23 cellular contexts compared by ENCODE assay signal in genomic region chr4:108432418-108432817, GRCh38.
DNase-seq lines count a peak whose midpoint lies in the region; ATAC-seq and TF ChIP-seq lines count a peak whose summit lies in the region.
"Had no signal": no experiment of that assay in that cellular context is flagged by ENCODE, and none has a peak within 500 bp of the region (broad histone marks: within the 10 kb centered on the region; RNA-seq: fewer than 3 reads in every experiment).

No MANE protein-coding gene starts in this region.

- no peaks in the 10 kb centered on the region for H3K27me3 Mint-ChIP-seq in T-helper 2 cell treated with Interferon-gamma antibody and Interleukin-4, amounts not matched to agents 5 μg/mL and 100 μg/mL, for 36 hours (ENCODE audit: low read depth)
- H3K27me3 Mint-ChIP-seq in MCF 10A (ENCODE audit: insufficient read depth, unreplicated experiment): no peaks in the 10 kb centered on the region
- H3K27me3 Mint-ChIP-seq: stimulated activated naive CD8-positive, alpha-beta T cell treated with anti-CD3 and anti-CD28 coated beads, Interleukin-15, Interleukin-2, amounts not matched to agents 100 ng/mL and 50 ng/mL, for 24 hours had no signal

- BruUV-seq in MCF 10A (replicated peaks; lab: Mats Ljungman, UMichigan): no TSS peak

- peaks cover 3% of the 10 kb centered on the region for H3K9me3 Mint-ChIP-seq in T-helper 2 cell treated with Interferon-gamma antibody and Interleukin-4, amounts not matched to agents 5 μg/mL and 100 μg/mL, for 36 hours
- no peaks in the 10 kb centered on the region for H3K9me3 Mint-ChIP-seq in MCF 10A (ENCODE audit: unreplicated experiment)
- H3K9me3 Mint-ChIP-seq: stimulated activated naive CD8-positive, alpha-beta T cell treated with anti-CD3 and anti-CD28 coated beads, Interleukin-15, Interleukin-2, amounts not matched to agents 100 ng/mL and 50 ng/mL, for 24 hours had no signal

- ATAC-seq in HG02798 (IDR thresholded peaks at IDR 0.05; ENCODE audit: poor library complexity, unreplicated experiment): no peak
- ATAC-seq: body of pancreas had no signal

- H3K27ac Mint-ChIP-seq in T-helper 2 cell treated with Interferon-gamma antibody and Interleukin-4, amounts not matched to agents 5 μg/mL and 100 μg/mL, for 36 hours: peak overlapping the region; percentile 23
- H3K27ac Mint-ChIP-seq in MCF 10A (ENCODE audit: low read depth, unreplicated experiment): no peak overlapping the region
- H3K27ac Mint-ChIP-seq: stimulated activated naive CD8-positive, alpha-beta T cell treated with anti-CD3 and anti-CD28 coated beads, Interleukin-15, Interleukin-2, amounts not matched to agents 100 ng/mL and 50 ng/mL, for 24 hours had no signal

- POLR2A ChIA-PET in MCF 10A (lab: Yijun Ruan, JAX): interaction anchor here (0.6 kb wide), 1 partner anchor 160 kb away, joined by 5 read pairs; no protein-coding TSS in a partner anchor

- intact Hi-C loops in MCF 10A (cut with micrococcal nuclease): no loop called here

- H3K4me3 ChIP-seq in choroid plexus epithelial cell (ENCODE audit: low read depth, low read length): no peak overlapping the region
- H3K4me3 ChIP-seq: body of pancreas, left ventricle myocardium inferior, prostate gland, thyroid gland, vagina had no signal

- DNase-seq in T-helper 2 cell treated with Interferon-gamma antibody and Interleukin-4, amounts not matched to agents 5 μg/mL and 100 μg/mL, for 36 hours (ENCODE audit: low spot score): no peak
- no peak for DNase-seq in T-helper 2 cell
- DNase-seq in stimulated activated CD4-positive, alpha-beta T cell treated with anti-CD3 and anti-CD28 coated beads, Interleukin-15, amount 100 ng/mL, for 24 hours: peak; percentile 19
- DNase-seq in stimulated activated CD4-positive, alpha-beta T cell treated with anti-CD3 and anti-CD28 coated beads, Interleukin-4, amount 100 ng/mL, for 24 hours: no peak
- DNase-seq in choroid plexus epithelial cell (ENCODE audit: low read depth): peak; percentile 10
- no peak for DNase-seq in MCF 10A (ENCODE audit: unreplicated experiment)
- no peak for DNase-seq in central memory CD4-positive, alpha-beta T cell
- DNase-seq: activated CD4-positive, alpha-beta memory T cell treated with anti-CD3 and anti-CD28 coated beads, Interleukin-2, amount 10 ng/mL, durations not matched to agents 7 days and 5 days; body of pancreas; cerebellar nuclear complex; glutamatergic neuron; islet precursor cell; Kasumi-1; left ventricle myocardium inferior; NCI-H146; NCI-H446; nucleus accumbens; RPMI8226; thyroid gland had no signal

- peaks cover 38% of the 10 kb centered on the region for H3K4me1 Mint-ChIP-seq in T-helper 2 cell treated with Interferon-gamma antibody and Interleukin-4, amounts not matched to agents 5 μg/mL and 100 μg/mL, for 36 hours (ENCODE audit: low read depth)
- peaks cover 10% of the 10 kb centered on the region for H3K4me1 Mint-ChIP-seq in MCF 10A (ENCODE audit: insufficient read depth, unreplicated experiment)

- CTCF ChIA-PET in MCF 10A (lab: Yijun Ruan, JAX): interaction anchor here (1.0 to 1.1 kb wide), 2 partner anchors 31 to 407 kb away, joined by 3 read pairs; no protein-coding TSS in a partner anchor

- H3K36me3 Mint-ChIP-seq in T-helper 2 cell treated with Interferon-gamma antibody and Interleukin-4, amounts not matched to agents 5 μg/mL and 100 μg/mL, for 36 hours (ENCODE audit: low read depth): peaks cover 3% of the 10 kb centered on the region
- no peaks in the 10 kb centered on the region for H3K36me3 Mint-ChIP-seq in MCF 10A (ENCODE audit: insufficient read depth, unreplicated experiment)

- peak overlapping the region; percentile 4 for H3K4me3 Mint-ChIP-seq in T-helper 2 cell treated with Interferon-gamma antibody and Interleukin-4, amounts not matched to agents 5 μg/mL and 100 μg/mL, for 36 hours
- H3K4me3 Mint-ChIP-seq in MCF 10A (ENCODE audit: unreplicated experiment): no peak overlapping the region
- H3K4me3 Mint-ChIP-seq: activated CD4-positive, alpha-beta memory T cell treated with anti-CD3 and anti-CD28 coated beads, Interleukin-2, amount 10 ng/mL, durations not matched to agents 7 days and 5 days; stimulated activated naive CD8-positive, alpha-beta T cell treated with anti-CD3 and anti-CD28 coated beads, Interleukin-15, Interleukin-2, amounts not matched to agents 100 ng/mL and 50 ng/mL, for 24 hours had no signal

- no peak for TF ChIP-seq CTCF in choroid plexus epithelial cell (conservative IDR thresholded peaks at IDR 0.05; ENCODE audit: low read depth, low read length)
- TF ChIP-seq CTCF in MCF 10A (IDR thresholded peaks at IDR 0.05; ENCODE audit: unreplicated experiment): no peak

Comparison
In these comparisons a context has a peak if more than half of its experiments do, and no peak if none do; other contexts are left out.
1. DNase-seq: peak in stimulated activated CD4-positive, alpha-beta T cell treated with anti-CD3 and anti-CD28 coated beads, Interleukin-15, amount 100 ng/mL, for 24 hours (single experiment) and choroid plexus epithelial cell (single experiment); none in T-helper 2 cell treated with Interferon-gamma antibody and Interleukin-4, amounts not matched to agents 5 μg/mL and 100 μg/mL, for 36 hours (single experiment), T-helper 2 cell (0 of 5), stimulated activated CD4-positive, alpha-beta T cell treated with anti-CD3 and anti-CD28 coated beads, Interleukin-4, amount 100 ng/mL, for 24 hours (single experiment), MCF 10A (single experiment) and central memory CD4-positive, alpha-beta T cell (single experiment).